In the genomic region with DNA sequence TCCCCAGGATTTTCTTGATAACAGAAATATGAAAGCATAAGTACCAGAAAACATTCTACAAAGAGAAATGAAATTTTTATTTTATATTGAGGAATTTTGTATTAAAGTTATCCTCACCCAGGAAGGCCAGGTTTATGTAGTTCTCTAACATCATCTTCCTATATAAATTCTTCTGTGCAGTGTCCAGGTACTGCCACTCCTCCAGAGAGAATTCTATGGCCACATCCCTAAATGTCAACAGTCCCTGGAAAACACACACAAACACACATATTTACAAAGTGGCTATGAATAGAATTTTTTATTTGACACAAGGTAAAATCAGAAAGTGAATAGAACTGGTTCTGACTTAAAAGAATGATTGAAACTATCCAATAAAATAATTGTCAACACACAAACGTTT, we compare ENCODE assay signal across 21 cellular contexts.
A peak's percentile ranks its signal among the peaks of the same experiment; 100 is the strongest.
DNase-seq lines count a peak whose midpoint lies in the region; ATAC-seq, FAIRE-seq and TF ChIP-seq lines count a peak whose summit lies in the region.
"Had no signal": no experiment of that assay in that cellular context is flagged by ENCODE, and none has a peak within 500 bp of the region (broad histone marks: within the 10 kb centered on the region; RNA-seq: fewer than 3 reads in every experiment).

No MANE protein-coding gene starts in this region.

- H3K4me2 ChIP-seq in PC-3 (ENCODE audit: low read length) = no peak overlapping the region
- H3K4me2 ChIP-seq: BLaER1, GM23338 had no signal

- no peak overlapping the region for H3K9ac ChIP-seq in PC-3 (ENCODE audit: low read length)
- H3K9ac ChIP-seq: BLaER1 had no signal

- H4K20me1 ChIP-seq in PC-3 (ENCODE audit: low read length) = no peaks in the 10 kb centered on the region
- H4K20me1 ChIP-seq: BLaER1 had no signal

- no peaks in the 10 kb centered on the region for H3F3A ChIP-seq in PC-3 (ENCODE audit: low read length, unreplicated experiment)

- H3K9me3 Mint-ChIP-seq in MCF 10A (ENCODE audit: unreplicated experiment) = no peaks in the 10 kb centered on the region

- BruUV-seq in PC-3 (replicated peaks; lab: Mats Ljungman, UMichigan) (no TSS peak), MCF 10A (replicated peaks; lab: Mats Ljungman, UMichigan) (no TSS peak)

- H3K36me3 ChIP-seq in PC-3 (ENCODE audit: low read depth, low read length) (no peaks in the 10 kb centered on the region), mucosa of descending colon (ENCODE audit: low read depth) (no peaks in the 10 kb centered on the region)
- H3K36me3 ChIP-seq: BLaER1 had no signal

- H3K4me3 Mint-ChIP-seq in MCF 10A (ENCODE audit: unreplicated experiment) = no peak overlapping the region
- H3K4me3 Mint-ChIP-seq: B cell; CD4-positive, CD25-positive, alpha-beta regulatory T cell; CD8-positive, alpha-beta T cell; GM23338; H9 had no signal

- FAIRE-seq in colon (lab: Jason Lieb, UNC) = peak; percentile 5
- FAIRE-seq: A204.1, GM12891, GM18507 had no signal

- H3K4me3 ChIP-seq in PC-3 (ENCODE audit: low read length) (no peak overlapping the region), mucosa of descending colon (no peak overlapping the region)
- H3K4me3 ChIP-seq: BLaER1, GM23338 had no signal

- H3K9me3 ChIP-seq in PC-3 (ENCODE audit: low read length) (no peaks in the 10 kb centered on the region), mucosa of descending colon (peaks cover 3% of the 10 kb centered on the region)
- H3K9me3 ChIP-seq: Caco-2 had no signal

- no peak for TF ChIP-seq CTCF in PC-3 (conservative IDR thresholded peaks at IDR 0.05; ENCODE audit: low read depth, low read length)
- no peak for TF ChIP-seq CTCF in mucosa of descending colon (IDR thresholded peaks at IDR 0.05)
- no peak for TF ChIP-seq CTCF in MCF 10A (IDR thresholded peaks at IDR 0.05; ENCODE audit: unreplicated experiment)

- H3K27ac Mint-ChIP-seq in MCF 10A (ENCODE audit: low read depth, unreplicated experiment) = no peak overlapping the region
- H3K27ac Mint-ChIP-seq: B cell; CD4-positive, CD25-positive, alpha-beta regulatory T cell; CD8-positive, alpha-beta T cell; GM23338; H9 had no signal

- DNase-seq in PC-3 (no peak), mucosa of descending colon (no peak), head of caudate nucleus (no peak), MCF 10A (ENCODE audit: unreplicated experiment) (no peak)
- DNase-seq: Caco-2; CD4-positive, CD25-positive, alpha-beta regulatory T cell; CD8-positive, alpha-beta T cell; DMS153; DMS79 treated with DMSO at 0.1 percent for 48 hours; GF-D8; H9 had no signal

- no peak overlapping the region for H3K27ac ChIP-seq in PC-3 (ENCODE audit: low read length)
- H3K27ac ChIP-seq: BLaER1, C4-2B had no signal

- H3K9me2 ChIP-seq in PC-3 (replicated peaks; ENCODE audit: low read length) = no peaks in the 10 kb centered on the region

- H3K27me3 Mint-ChIP-seq in MCF 10A (ENCODE audit: insufficient read depth, unreplicated experiment) = no peaks in the 10 kb centered on the region
- H3K27me3 Mint-ChIP-seq: B cell; CD4-positive, CD25-positive, alpha-beta regulatory T cell had no signal

- H3K4me1 Mint-ChIP-seq in MCF 10A (ENCODE audit: insufficient read depth, unreplicated experiment) = no peaks in the 10 kb centered on the region
- H3K4me1 Mint-ChIP-seq: B cell; CD4-positive, CD25-positive, alpha-beta regulatory T cell; H9 had no signal

- H2AFZ ChIP-seq in PC-3 (ENCODE audit: low read length) = no peak overlapping the region
- H2AFZ ChIP-seq: GM23338 had no signal

- no peaks in the 10 kb centered on the region for H3K36me3 Mint-ChIP-seq in MCF 10A (ENCODE audit: insufficient read depth, unreplicated experiment)
- H3K36me3 Mint-ChIP-seq: CD4-positive, CD25-positive, alpha-beta regulatory T cell; CD8-positive, alpha-beta T cell had no signal

- intact Hi-C loops in PC-3 (cut with micrococcal nuclease) = no loop called here
- intact Hi-C loops in mucosa of descending colon (cut with DNase I, micrococcal nuclease) = no loop called here
- intact Hi-C loops in head of caudate nucleus (cut with DNase I) = no loop called here
- intact Hi-C loops in MCF 10A (cut with micrococcal nuclease) = no loop called here

- H3K27me3 ChIP-seq in PC-3 (ENCODE audit: low read length) = no peaks in the 10 kb centered on the region
- H3K27me3 ChIP-seq: BLaER1 had no signal

- POLR2A ChIA-PET in PC-3 (lab: Charles Lee; ENCODE audit: unreplicated experiment) = no interaction called here
- POLR2A ChIA-PET in MCF 10A (lab: Yijun Ruan, JAX) = no interaction called here

- H3K4me1 ChIP-seq in PC-3 (ENCODE audit: insufficient read depth, low read length) (peaks cover 7% of the 10 kb centered on the region; the same call in 1 of the 2 replicates), mucosa of descending colon (ENCODE audit: low read depth) (no peaks in the 10 kb centered on the region)
- H3K4me1 ChIP-seq: Caco-2 had no signal

- ATAC-seq in PC-3 = peak; percentile 67
- ATAC-seq in mucosa of descending colon = peak; percentile 8
- no peak for ATAC-seq in HG03521 (IDR thresholded peaks at IDR 0.05; ENCODE audit: unreplicated experiment)
- ATAC-seq: CD8-positive, alpha-beta T cell; GM23338; HCT116 had no signal

- CTCF ChIA-PET in PC-3 (lab: Charles Lee) (no interaction called here), MCF 10A (lab: Yijun Ruan, JAX) (no interaction called here)

- no peaks in the 10 kb centered on the region for H3K79me2 ChIP-seq in PC-3 (ENCODE audit: low read length)
